In the genomic region with DNA sequence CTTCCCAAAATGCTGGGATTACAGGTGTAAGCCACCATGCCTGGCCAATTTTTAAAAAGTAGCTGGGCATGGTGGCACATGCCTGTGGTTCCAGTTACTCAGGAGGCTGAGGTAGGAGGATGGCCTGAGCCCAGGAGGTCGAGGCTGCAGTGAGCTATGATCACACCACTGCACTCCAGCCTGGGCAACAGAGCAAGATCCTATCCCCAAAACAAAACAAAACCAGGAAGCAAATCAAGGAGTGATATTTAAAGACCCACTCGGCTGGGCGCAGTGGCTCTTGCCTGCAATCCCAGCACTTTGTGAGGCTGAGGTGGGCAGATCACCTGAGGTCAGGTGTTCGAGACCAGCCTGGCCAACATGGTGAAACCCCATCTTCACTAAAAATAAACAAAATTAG, we compare ENCODE assay signal across 7 cellular contexts. TPM values are rescaled to one million over a fixed set of nuclear protein-coding genes. Genes with fewer than 3 reads are reported as not detected.
DNase-seq lines count a peak whose midpoint lies in the region; ATAC-seq and TF ChIP-seq lines count a peak whose summit lies in the region.
"Not testable (repeated sequence)": the region's sequence is repeated elsewhere in the genome, so short reads cannot be mapped to it uniquely, and the experiment has no call there.
"Had no signal": no experiment of that assay in that cellular context is flagged by ENCODE, and none has a peak within 500 bp of the region (broad histone marks: within the 10 kb centered on the region; RNA-seq: fewer than 3 reads in every experiment).

No MANE protein-coding gene starts in this region.

- ATAC-seq in heart left ventricle, right cardiac atrium: not testable (repeated sequence)

- TF ChIP-seq CTCF in ascending aorta (IDR thresholded peaks at IDR 0.05); heart left ventricle (IDR thresholded peaks at IDR 0.05); parathyroid adenoma (IDR thresholded peaks at IDR 0.05); thyroid gland (IDR thresholded peaks at IDR 0.05): not testable (repeated sequence)

- WGBS in heart left ventricle, 4 donors: 58 to 76% (median 72%) methylated on average over 4 of the region's 4 CpGs
- 73% methylated on average over 4 of the region's 4 CpGs for WGBS in right cardiac atrium
- WGBS in thyroid gland, 2 donors: 83 to 84% methylated on average over 4 of the region's 4 CpGs

- H3K27ac ChIP-seq in ascending aorta (peak overlapping the region; percentile 12 to 43), duodenal mucosa (ENCODE audit: low read depth, low read length) (peak overlapping the region; percentile 20), heart left ventricle (peak overlapping the region in 11 of 12 donors; percentile 45 to 90 (median 78)), right cardiac atrium (ENCODE audit: low read length) (peak overlapping the region; percentile 92), parathyroid adenoma (peak overlapping the region; percentile 64), thyroid gland (peak overlapping the region in 2 of 3 donors; percentile 11 to 19)

- intact Hi-C loops in ascending aorta (cut with DNase I); right cardiac atrium (cut with DNase I); thyroid gland (cut with DNase I): not testable (repeated sequence)
- intact Hi-C loops in heart left ventricle (cut with DNase I): loop anchor here in 3 of 10 donors (5.0 kb wide), 1 partner anchor 35 kb away; no protein-coding TSS in a partner anchor

- H3K36me3 ChIP-seq in ascending aorta; duodenal mucosa (ENCODE audit: control insufficient read depth in 1 of 2, insufficient read depth in 2 of 2, low read length in 2 of 2); heart left ventricle; parathyroid adenoma (ENCODE audit: control insufficient read depth, insufficient read depth, low read length); thyroid gland: not testable (repeated sequence)

- H2AFZ ChIP-seq in parathyroid adenoma: not testable (repeated sequence)

- H3K79me2 ChIP-seq in parathyroid adenoma: not testable (repeated sequence)

- H3K4me3 ChIP-seq in ascending aorta; duodenal mucosa (ENCODE audit: low read depth in 1 of 2, low read length in 2 of 2); heart left ventricle; right cardiac atrium (ENCODE audit: low read length); parathyroid adenoma (ENCODE audit: low read depth, low read length); thyroid gland (replicated peaks in 1 of 3): not testable (repeated sequence)

- H3K27me3 ChIP-seq in ascending aorta; duodenal mucosa (ENCODE audit: control insufficient read depth in 1 of 2, insufficient read depth in 2 of 2, low read length in 2 of 2); heart left ventricle; right cardiac atrium (ENCODE audit: control insufficient read depth, insufficient read depth); parathyroid adenoma (ENCODE audit: control insufficient read depth, insufficient read depth, low read length); thyroid gland: not testable (repeated sequence)

- not testable (repeated sequence) for TF ChIP-seq POLR2A in heart left ventricle (IDR thresholded peaks at IDR 0.05); thyroid gland (IDR thresholded peaks at IDR 0.05)

- H3K4me1 ChIP-seq in ascending aorta; duodenal mucosa (ENCODE audit: control insufficient read depth in 1 of 2, insufficient read depth in 2 of 2, low read length in 2 of 2); right cardiac atrium (ENCODE audit: control insufficient read depth, insufficient read depth, low read length); parathyroid adenoma: not testable (repeated sequence)
- H3K4me1 ChIP-seq in heart left ventricle: peaks cover 0 to 61% (median 33%) of the 10 kb centered on the region in 12 donors
- peaks cover 9 to 11% of the 10 kb centered on the region in 2 donors for H3K4me1 ChIP-seq in thyroid gland

- not testable (repeated sequence) for H3K9ac ChIP-seq in duodenal mucosa (ENCODE audit: low read depth in 1 of 2, low read length in 2 of 2); parathyroid adenoma

- not testable (repeated sequence) for DNase-seq in ascending aorta (ENCODE audit: low spot score in 2 of 2); thyroid gland
- peak in 1 of 5 donors; percentile 42 for DNase-seq in heart left ventricle
- DNase-seq in right cardiac atrium: peak in 1 of 3 donors; percentile 21

- H3K9me3 ChIP-seq in ascending aorta; duodenal mucosa (ENCODE audit: control insufficient read depth in 1 of 2, low read length in 2 of 2); heart left ventricle; right cardiac atrium (ENCODE audit: control insufficient read depth, low read length); parathyroid adenoma (ENCODE audit: control insufficient read depth, low read length); thyroid gland: not testable (repeated sequence)

- not testable (repeated sequence) for H3K4me2 ChIP-seq in parathyroid adenoma (ENCODE audit: low read length)

RNA-seq across cellular contexts. Expression of gene KLF2, which starts 22.5 kb away (rescaled TPM):
- total RNA-seq in ascending aorta (281 TPM), heart left ventricle (10 to 100 TPM; 28.0 to 87.2 (median 45.0) TPM), right cardiac atrium (10 to 100 TPM; 53.3 to 73.5 (median 68.1) TPM), thyroid gland (10 to 100 TPM in 3 of 4 donors, 1 to 10 TPM in 1; 9.1 to 15.9 (median 14.0) TPM)
- polyA plus RNA-seq in heart left ventricle (10 to 100 TPM; 14.4 to 24.2 TPM), right cardiac atrium (30.9 TPM)
- total RNA-seq: H7 had no signal

Comparison
In these comparisons a context has a peak if more than half of its experiments do, and no peak if none do; other contexts are left out.
1. H3K27ac ChIP-seq: peak in every context shown above with its lines; median percentile 92 in right cardiac atrium; 78 in heart left ventricle; 64 in parathyroid adenoma; 28 in ascending aorta; 20 in duodenal mucosa; 15 in thyroid gland.